1 cellular context compared by ENCODE assay signal in genomic region chr18:45589559-45590041, GRCh38.
TF ChIP-seq lines count a peak whose summit lies in the region.

No MANE protein-coding gene starts in this region.

TF ChIP-seq in WTC11, 78 proteins besides CTCF, POLR2A, EP300 and RAD21 (continued from another document):
- TF ChIP-seq, protein P1, sequence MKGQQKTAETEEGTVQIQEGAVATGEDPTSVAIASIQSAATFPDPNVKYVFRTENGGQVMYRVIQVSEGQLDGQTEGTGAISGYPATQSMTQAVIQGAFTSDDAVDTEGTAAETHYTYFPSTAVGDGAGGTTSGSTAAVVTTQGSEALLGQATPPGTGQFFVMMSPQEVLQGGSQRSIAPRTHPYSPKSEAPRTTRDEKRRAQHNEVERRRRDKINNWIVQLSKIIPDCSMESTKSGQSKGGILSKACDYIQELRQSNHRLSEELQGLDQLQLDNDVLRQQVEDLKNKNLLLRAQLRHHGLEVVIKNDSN (CRISPR knock-in tag; IDR thresholded peaks at IDR 0.05) = no peak
- TF ChIP-seq SP1 (CRISPR knock-in tag; conservative IDR thresholded peaks at IDR 0.05) = no peak
- no peak for TF ChIP-seq TP53 (CRISPR knock-in tag; IDR thresholded peaks at IDR 0.05)
- no peak for TF ChIP-seq STAT6 (CRISPR knock-in tag; conservative IDR thresholded peaks at IDR 0.05; ENCODE audit: low read depth)
- no peak for TF ChIP-seq ARID4B (CRISPR knock-in tag; IDR thresholded peaks at IDR 0.05; ENCODE audit: borderline replicate concordance)
- no peak for TF ChIP-seq ERG (CRISPR knock-in tag; IDR thresholded peaks at IDR 0.05)
- TF ChIP-seq, protein P2, sequence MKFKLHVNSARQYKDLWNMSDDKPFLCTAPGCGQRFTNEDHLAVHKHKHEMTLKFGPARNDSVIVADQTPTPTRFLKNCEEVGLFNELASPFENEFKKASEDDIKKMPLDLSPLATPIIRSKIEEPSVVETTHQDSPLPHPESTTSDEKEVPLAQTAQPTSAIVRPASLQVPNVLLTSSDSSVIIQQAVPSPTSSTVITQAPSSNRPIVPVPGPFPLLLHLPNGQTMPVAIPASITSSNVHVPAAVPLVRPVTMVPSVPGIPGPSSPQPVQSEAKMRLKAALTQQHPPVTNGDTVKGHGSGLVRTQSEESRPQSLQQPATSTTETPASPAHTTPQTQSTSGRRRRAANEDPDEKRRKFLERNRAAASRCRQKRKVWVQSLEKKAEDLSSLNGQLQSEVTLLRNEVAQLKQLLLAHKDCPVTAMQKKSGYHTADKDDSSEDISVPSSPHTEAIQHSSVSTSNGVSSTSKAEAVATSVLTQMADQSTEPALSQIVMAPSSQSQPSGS (CRISPR knock-in tag; IDR thresholded peaks at IDR 0.05; ENCODE audit: borderline replicate concordance, low read depth) = no peak
- no peak for TF ChIP-seq GABPB1 (CRISPR knock-in tag; IDR thresholded peaks at IDR 0.05)
- no peak for TF ChIP-seq RORB (CRISPR knock-in tag; IDR thresholded peaks at IDR 0.05)
- no peak for TF ChIP-seq ZNF263 (CRISPR knock-in tag; IDR thresholded peaks at IDR 0.05; ENCODE audit: low read depth)
- no peak for TF ChIP-seq E2F1 (CRISPR knock-in tag; IDR thresholded peaks at IDR 0.05)
- TF ChIP-seq ZNF138 (CRISPR knock-in tag; conservative IDR thresholded peaks at IDR 0.05) = no peak
